23 cellular contexts compared by ENCODE assay signal in genomic region chr2:241498115-241499070, GRCh38. TPM values are rescaled to one million over a fixed set of nuclear protein-coding genes. Genes with fewer than 3 reads are reported as not detected.
DNase-seq lines count a peak whose midpoint lies in the region; ATAC-seq, FAIRE-seq and TF ChIP-seq lines count a peak whose summit lies in the region.
"Had no signal": no experiment of that assay in that cellular context is flagged by ENCODE, and none has a peak within 500 bp of the region (broad histone marks: within the 10 kb centered on the region; RNA-seq: fewer than 3 reads in every experiment).

No MANE protein-coding gene starts in this region.

- H4K20me1 ChIP-seq in DND-41 (ENCODE audit: insufficient read depth, low read length) (peaks cover 40% of the 10 kb centered on the region), K562 (replicated peaks; ENCODE audit: control insufficient read depth, insufficient read depth, low read length) (no peaks in the 10 kb centered on the region), osteoblast (ENCODE audit: insufficient read depth, low read length) (peaks cover 23% of the 10 kb centered on the region)

- H3K4me1 ChIP-seq in DND-41 (ENCODE audit: insufficient read depth, low read length) (no peaks in the 10 kb centered on the region), K562 (replicated peaks in 1 of 2; ENCODE audit: control insufficient read depth in 2 of 2, insufficient read depth in 2 of 2, low read length in 2 of 2) (peaks cover 0 to 10% of the 10 kb centered on the region in 2 experiments; a peak in 1 of 5 replicates), osteoblast (ENCODE audit: insufficient read depth, low read length) (no peaks in the 10 kb centered on the region)
- H3K4me1 ChIP-seq: BLaER1, HAP-1 had no signal

- no peaks in the 10 kb centered on the region for H3K9me3 ChIP-seq in DND-41 (ENCODE audit: insufficient read depth, low read length, severe bottlenecking)
- H3K9me3 ChIP-seq in K562 (replicated peaks; ENCODE audit: control insufficient read depth, insufficient read depth, low read depth, low read length), result no peaks in the 10 kb centered on the region
- H3K9me3 ChIP-seq in osteoblast (ENCODE audit: low read depth, low read length), result no peaks in the 10 kb centered on the region
- H3K9me3 ChIP-seq: BLaER1, HAP-1 had no signal

- 91% methylated on average over 28 of the region's 36 CpGs for WGBS in K562 (ENCODE audit: insufficient coverage, low coverage, missing lambda C conversion rate)

- H3K4me3 ChIP-seq in DND-41 (ENCODE audit: low read depth in 1 of 2, low read length in 2 of 2) (no peak overlapping the region), K562 (no peak overlapping the region), osteoblast (ENCODE audit: insufficient read depth, low read length) (no peak overlapping the region)
- H3K4me3 ChIP-seq: BLaER1, HAP-1 had no signal

- BruUV-seq in K562 (replicated peaks; lab: Mats Ljungman, UMichigan), result no TSS peak

- peak overlapping the region; percentile 37 for H3K27ac Mint-ChIP-seq in activated CD4-positive, alpha-beta T cell treated with anti-CD3 and anti-CD28 coated beads, Interleukin-2, amount 10 ng/mL, durations not matched to agents 24 days and 14 days
- H3K27ac Mint-ChIP-seq: CD4-positive, alpha-beta T cell had no signal

- no peak overlapping the region for H3K4me3 Mint-ChIP-seq in activated CD4-positive, alpha-beta T cell treated with anti-CD3 and anti-CD28 coated beads, Interleukin-2, amount 10 ng/mL, durations not matched to agents 24 days and 14 days
- H3K4me3 Mint-ChIP-seq: CD4-positive, alpha-beta T cell had no signal

- no peak for TF ChIP-seq EP300 in K562 (IDR thresholded peaks at IDR 0.05; ENCODE audit: low read length)

- H3K36me3 Mint-ChIP-seq in activated CD4-positive, alpha-beta T cell treated with anti-CD3 and anti-CD28 coated beads, Interleukin-2, amount 10 ng/mL, durations not matched to agents 24 days and 14 days (ENCODE audit: low read depth), result peaks cover 10% of the 10 kb centered on the region

- H3K4me1 Mint-ChIP-seq in activated CD4-positive, alpha-beta T cell treated with anti-CD3 and anti-CD28 coated beads, Interleukin-2, amount 10 ng/mL, durations not matched to agents 24 days and 14 days, result no peaks in the 10 kb centered on the region

- no peak for DNase-seq in activated CD4-positive, alpha-beta T cell treated with anti-CD3 and anti-CD28 coated beads, Interleukin-2, amount 10 ng/mL, durations not matched to agents 24 days and 14 days
- no peak for DNase-seq in activated CD4-positive, alpha-beta T cell treated with anti-CD3 and anti-CD28 coated beads, Interleukin-2, amount 50 U/mL, for 1 hour
- DNase-seq in DND-41, result no peak
- no peak for DNase-seq in K562 (ENCODE audit: extremely low read depth in 1 of 4, low spot score in 3 of 4)
- DNase-seq in osteoblast (ENCODE audit: insufficient read length, low spot score, missing footprints), result peak; percentile 62
- DNase-seq in activated CD4-positive, CD25-positive, alpha-beta regulatory T cell treated with anti-CD3 and anti-CD28 coated beads, Interleukin-2, amount 50 U/mL, for 72 hours, result no peak
- DNase-seq: ACHN; CD4-positive, alpha-beta T cell; COR-L47; KG1; NCI-H1092 treated with DMSO at 0.1 percent for 48 hours; NCI-H1436 treated with DMSO at 0.1 percent for 48 hours; NCI-H2029; NCI-H2227 treated with DMSO at 0.1 percent for 48 hours; NCI-H510A had no signal

- in situ Hi-C loops in K562 (cut with MboI), result no loop called here

- H3K9ac ChIP-seq in DND-41 (ENCODE audit: low read depth, low read length), result no peak overlapping the region
- H3K9ac ChIP-seq in K562 (ENCODE audit: insufficient read depth in 1 of 2, low read depth in 2 of 2, low read length in 2 of 2), result peak overlapping the region in 1 of 2 experiments; percentile 45; a peak in 1 of 4 replicates
- H3K9ac ChIP-seq: BLaER1 had no signal

- H3K27me3 ChIP-seq in DND-41 (ENCODE audit: insufficient read depth, low read length, poor library complexity) (no peaks in the 10 kb centered on the region), K562 (ENCODE audit: control insufficient read depth in 2 of 2, insufficient read depth in 2 of 2, low read length in 2 of 2) (no peaks in the 10 kb centered on the region), osteoblast (ENCODE audit: insufficient read depth, low read length) (no peaks in the 10 kb centered on the region)
- H3K27me3 ChIP-seq: BLaER1 had no signal

- no peak for TF ChIP-seq RAD21 in K562 (CRISPR knock-in tag; conservative IDR thresholded peaks at IDR 0.05 in 1 of 2, IDR thresholded peaks at IDR 0.05 in 1 of 2)

- H3K79me2 ChIP-seq in DND-41 (ENCODE audit: insufficient read depth, low read length) (peaks cover 9% of the 10 kb centered on the region; the same call in 1 of the 2 replicates), K562 (ENCODE audit: control insufficient read depth, insufficient read depth, low read length) (peaks cover 3% of the 10 kb centered on the region; the same call in 2 of the 3 replicates), osteoblast (ENCODE audit: insufficient read depth, low read length) (peaks cover 34% of the 10 kb centered on the region)

- H2AFZ ChIP-seq in DND-41 (ENCODE audit: low read depth, low read length), result no peak overlapping the region
- no peak overlapping the region for H2AFZ ChIP-seq in K562 (ENCODE audit: low read depth, low read length)
- no peak overlapping the region for H2AFZ ChIP-seq in osteoblast (ENCODE audit: low read length)

- H3K9me1 ChIP-seq in K562 (ENCODE audit: control insufficient read depth, insufficient read depth, low read length), result no peaks in the 10 kb centered on the region

- H3K27ac ChIP-seq in DND-41 (ENCODE audit: low read length) (no peak overlapping the region), K562 (ENCODE audit: extremely low read depth, low read depth, low read length) (no peak overlapping the region), osteoblast (ENCODE audit: low read depth, low read length) (no peak overlapping the region)
- H3K27ac ChIP-seq: 22Rv1, BLaER1 had no signal

- no peak for TF ChIP-seq CTCF in DND-41 (IDR thresholded peaks at IDR 0.05; ENCODE audit: borderline replicate concordance, extremely low read depth, low read length, poor library complexity, severe bottlenecking)
- TF ChIP-seq CTCF in K562 (IDR thresholded peaks at IDR 0.05 in 2 of 3, conservative IDR thresholded peaks at IDR 0.05 in 1 of 3; ENCODE audit: insufficient read depth in 2 of 3, low read depth in 1 of 3, low read length in 3 of 3), result no peak
- TF ChIP-seq CTCF in osteoblast (IDR thresholded peaks at IDR 0.05; ENCODE audit: extremely low read depth, low read depth, low read length), result no peak

- POLR2A ChIA-PET in K562 (lab: Yijun Ruan, JAX), result interaction anchor here (1.5 kb wide), 1 partner anchor 9 kb away, joined by 6 read pairs; no protein-coding TSS in a partner anchor

- CTCF ChIA-PET in K562 (lab: Yijun Ruan, JAX; ENCODE audit: low intra/inter-chr PET ratio), result no interaction called here

- H3K9me3 Mint-ChIP-seq in activated CD4-positive, alpha-beta T cell treated with anti-CD3 and anti-CD28 coated beads, Interleukin-2, amount 10 ng/mL, durations not matched to agents 24 days and 14 days, result no peaks in the 10 kb centered on the region
- H3K9me3 Mint-ChIP-seq: CD4-positive, alpha-beta T cell had no signal

- intact Hi-C loops in activated CD4-positive, alpha-beta T cell treated with anti-CD3 and anti-CD28 coated beads, Interleukin-2, amount 10 ng/mL, durations not matched to agents 24 days and 14 days (cut with micrococcal nuclease), result no loop called here
- intact Hi-C loops in K562 (cut with micrococcal nuclease), result no loop called here

- 0 out of 3 replicates have a peak, but pooled peaks have one; percentile 6 for ATAC-seq in DND-41 (ENCODE audit: insufficient read depth, low read depth)
- ATAC-seq in K562, result no peak
- ATAC-seq in GM19023 (IDR thresholded peaks at IDR 0.05; ENCODE audit: unreplicated experiment), result no peak
- ATAC-seq in GM19452 (IDR thresholded peaks at IDR 0.05; ENCODE audit: unreplicated experiment), result no peak
- ATAC-seq: SK-N-SH treated with all-trans-retinoic acid at 6 μM for 48 hours had no signal

- H3K4me2 ChIP-seq in DND-41 (ENCODE audit: insufficient read depth, low read length) (no peak overlapping the region), K562 (ENCODE audit: insufficient read depth, low read length) (no peak overlapping the region), osteoblast (ENCODE audit: insufficient read depth, low read length) (no peak overlapping the region)
- H3K4me2 ChIP-seq: BLaER1 had no signal

- H3K36me3 ChIP-seq in DND-41 (ENCODE audit: insufficient read depth, low read length), result peaks cover 83% of the 10 kb centered on the region
- peaks cover 80% of the 10 kb centered on the region; the same call in 2 of the 3 replicates for H3K36me3 ChIP-seq in K562 (ENCODE audit: control insufficient read depth, insufficient read depth, low read length)
- H3K36me3 ChIP-seq in osteoblast (ENCODE audit: insufficient read depth, low read length), result peaks cover 43% of the 10 kb centered on the region

- no peak for TF ChIP-seq POLR2A in K562 (conservative IDR thresholded peaks at IDR 0.05)

- no peaks in the 10 kb centered on the region for H3K27me3 Mint-ChIP-seq in activated CD4-positive, alpha-beta T cell treated with anti-CD3 and anti-CD28 coated beads, Interleukin-2, amount 10 ng/mL, durations not matched to agents 24 days and 14 days
- H3K27me3 Mint-ChIP-seq: CD4-positive, alpha-beta T cell had no signal

- FAIRE-seq in K562 (lab: Jason Lieb, UNC), result no peak
- FAIRE-seq: G401.6, GM19239 had no signal

TF ChIP-seq in K562, 482 proteins besides CTCF, POLR2A, EP300 and RAD21 (continues in another document):
- TF ChIP-seq HDAC2 (IDR thresholded peaks at IDR 0.05), result no peak

RNA-seq across cellular contexts. Expression of gene STK25, which starts 10.0 kb away (rescaled TPM):
- total RNA-seq in activated CD4-positive, alpha-beta T cell treated with anti-CD3 and anti-CD28 coated beads, Interleukin-2, amount 10 ng/mL, durations not matched to agents 24 days and 14 days, result 121 and 145 TPM in 2 replicates
- 304 and 771 TPM in 2 replicates for total RNA-seq in K562 (2011; cell fraction: chromatin; rRNA removed; ENCODE audit: low replicate concordance)
- 391 and 430 TPM in 2 replicates for total RNA-seq in K562 (2011; cell fraction: nucleolus; rRNA removed)
- 299 and 300 TPM in 2 replicates for total RNA-seq in K562 (2011; cell fraction: nucleoplasm; rRNA removed)
- total RNA-seq in K562 (2014; rRNA removed), result 116 and 163 TPM in 2 replicates
- total RNA-seq in K562 (2014; rRNA removed; fragmentation: Illumina TruSeq; extraction: Trizol), result 35.0 and 61.9 TPM in 2 replicates
- total RNA-seq in K562 (2015; rRNA removed; fragmentation: Illumina TruSeq; extraction: Trizol), result 66.9 and 75.2 TPM in 2 replicates
- total RNA-seq in K562 (2021), result 107 and 123 TPM in 2 replicates
- polyA plus RNA-seq in K562 (2011; rRNA removed), result 169 and 218 TPM in 2 replicates
- polyA plus RNA-seq in K562 (2011; cell fraction: cytosol; rRNA removed), result 168 and 300 TPM in 2 replicates
- polyA plus RNA-seq in K562 (2011; cell fraction: nucleus; rRNA removed), result 929 and 1,221 TPM in 2 replicates
- polyA plus RNA-seq in K562 (2012), result 120 and 121 TPM in 2 replicates
- 151 and 157 TPM in 2 replicates for polyA plus RNA-seq in K562 (2014; fragmentation: Illumina TruSeq; extraction: Trizol)
- polyA plus RNA-seq in K562 (2014; fragmentation: Nextera tagmentation; extraction: Ambion mirVana), result 10 to 100 TPM in 1 of 2 experiments, 1 to 10 TPM in 1; 5.4 to 10.3 TPM
- polyA plus RNA-seq in K562 (2014; rRNA removed), result 177 and 178 TPM in 2 replicates
- polyA minus RNA-seq in K562 (2011; rRNA and poly(A)+ RNA removed), result 83.1 and 97.9 TPM in 2 replicates
- 60.5 and 75.9 TPM in 2 replicates for polyA minus RNA-seq in K562 (2011; cell fraction: cytosol; rRNA and poly(A)+ RNA removed)
- polyA minus RNA-seq in K562 (2011; cell fraction: nucleus; rRNA and poly(A)+ RNA removed), result 113 and 164 TPM in 2 replicates
- 189 and 227 TPM in 2 replicates for total RNA-seq in osteoblast
